Comparison of ENCODE assay signal across 30 cellular contexts in genomic region chr1:223478606-223479005, GRCh38.
"Had no signal": no experiment of that assay in that cellular context is flagged by ENCODE, and none has a peak within 500 bp of the region (broad histone marks: within the 10 kb centered on the region; RNA-seq: fewer than 3 reads in every experiment).

No MANE protein-coding gene starts in this region.

- H3K27ac ChIP-seq: brain microvascular endothelial cell, WERI-Rb-1 had no signal

- H3K27me3 ChIP-seq: brain microvascular endothelial cell had no signal

- H3K36me3 ChIP-seq: brain microvascular endothelial cell, WERI-Rb-1 had no signal

- H3K4me1 Mint-ChIP-seq: activated B cell treated with CpG ODN at 0.5 μM for 24 hours; activated CD4-positive, alpha-beta T cell treated with anti-CD3 and anti-CD28 coated beads for 36 hours; activated CD4-positive, alpha-beta T cell treated with anti-CD3 and anti-CD28 coated beads, Interleukin-2, amount 10 ng/mL, durations not matched to agents 24 days and 14 days had no signal

- H3K4me3 Mint-ChIP-seq: activated B cell treated with CpG ODN at 0.5 μM for 24 hours; activated CD4-positive, alpha-beta memory T cell treated with anti-CD3 and anti-CD28 coated beads for 36 hours; activated CD4-positive, alpha-beta T cell treated with anti-CD3 and anti-CD28 coated beads for 36 hours; activated CD4-positive, alpha-beta T cell treated with anti-CD3 and anti-CD28 coated beads, Interleukin-2, amount 10 ng/mL, durations not matched to agents 24 days and 14 days; activated CD8-positive, alpha-beta T cell treated with anti-CD3 and anti-CD28 coated beads, Interleukin-2, amount 10 ng/mL, durations not matched to agents 7 days and 5 days; activated naive CD8-positive, alpha-beta T cell; activated T-helper 17 cell treated with anti-CD3 and anti-CD28 coated beads, Interleukin-2, amount 50 U/mL, for 72 hours; T-helper 17 cell; T-helper 2 cell treated with Interferon-gamma antibody and Interleukin-4, amounts not matched to agents 5 μg/mL and 100 μg/mL, for 36 hours had no signal

- H3K36me3 Mint-ChIP-seq: activated CD4-positive, alpha-beta memory T cell treated with anti-CD3 and anti-CD28 coated beads for 36 hours; activated naive CD8-positive, alpha-beta T cell had no signal

- ATAC-seq: activated CD4-positive, alpha-beta T cell treated with anti-CD3 and anti-CD28 coated beads for 36 hours; activated CD4-positive, CD25-positive, alpha-beta regulatory T cell treated with anti-CD3 and anti-CD28 coated beads, Interleukin-2, amount 50 U/mL, for 24 hours; activated CD8-positive, alpha-beta T cell treated with anti-CD3 and anti-CD28 coated beads, Interleukin-2, amount 10 ng/mL, durations not matched to agents 7 days and 5 days; activated T-cell treated with anti-CD3 and anti-CD28 coated beads, Interleukin-2, amount 50 U/mL, for 4 hours; activated T-helper 17 cell treated with anti-CD3 and anti-CD28 coated beads, Interleukin-2, amount 50 U/mL, for 72 hours; esophagus mucosa; T-helper 17 cell had no signal

- DNase-seq: activated B cell treated with CpG ODN at 0.5 μM for 24 hours; activated CD4-positive, alpha-beta memory T cell treated with anti-CD3 and anti-CD28 coated beads for 36 hours; activated CD4-positive, alpha-beta T cell treated with anti-CD3 and anti-CD28 coated beads for 36 hours; activated CD4-positive, alpha-beta T cell treated with anti-CD3 and anti-CD28 coated beads, Interleukin-2, amount 10 ng/mL, durations not matched to agents 24 days and 14 days; activated CD8-positive, alpha-beta T cell treated with anti-CD3 and anti-CD28 coated beads, Interleukin-2, amount 10 ng/mL, durations not matched to agents 7 days and 5 days; activated effector memory CD4-positive, alpha-beta T cell treated with Interleukin-2 at 50 U/mL for 16 hours; activated gamma-delta T cell treated with Interleukin-2 at 50 U/mL for 16 hours; activated naive CD4-positive, alpha-beta T cell treated with anti-CD3 and anti-CD28 coated beads, Interleukin-2, amount 50 U/mL, for 16 hours; activated naive CD4-positive, alpha-beta T cell treated with Interleukin-2 at 50 U/mL for 16 hours; activated T-cell treated with anti-CD3 and anti-CD28 coated beads, Interleukin-2, amount 50 U/mL, for 4 hours; amniotic stem cell; anterior cingulate cortex; brain microvascular endothelial cell; caudate nucleus; effector CD8-positive, alpha-beta T cell; foreskin fibroblast; head of caudate nucleus; T-helper 1 cell; T-helper 17 cell; T1000; WERI-Rb-1 had no signal

- H3K27ac Mint-ChIP-seq: activated B cell treated with CpG ODN at 0.5 μM for 24 hours; activated CD4-positive, alpha-beta memory T cell treated with anti-CD3 and anti-CD28 coated beads for 36 hours; activated CD4-positive, alpha-beta T cell treated with anti-CD3 and anti-CD28 coated beads for 36 hours; activated CD4-positive, alpha-beta T cell treated with anti-CD3 and anti-CD28 coated beads, Interleukin-2, amount 10 ng/mL, durations not matched to agents 24 days and 14 days; activated CD8-positive, alpha-beta T cell treated with anti-CD3 and anti-CD28 coated beads, Interleukin-2, amount 10 ng/mL, durations not matched to agents 7 days and 5 days; activated naive CD8-positive, alpha-beta T cell; activated T-helper 17 cell treated with anti-CD3 and anti-CD28 coated beads, Interleukin-2, amount 50 U/mL, for 72 hours; T-helper 17 cell; T-helper 2 cell treated with Interferon-gamma antibody and Interleukin-4, amounts not matched to agents 5 μg/mL and 100 μg/mL, for 36 hours had no signal

- H3K9me3 Mint-ChIP-seq: activated CD4-positive, alpha-beta T cell treated with anti-CD3 and anti-CD28 coated beads, Interleukin-2, amount 10 ng/mL, durations not matched to agents 24 days and 14 days; activated T-cell treated with anti-CD3 and anti-CD28 coated beads, Interleukin-2, amount 50 U/mL, for 4 hours; activated T-helper 17 cell treated with anti-CD3 and anti-CD28 coated beads, Interleukin-2, amount 50 U/mL, for 72 hours; T-helper 2 cell treated with Interferon-gamma antibody and Interleukin-4, amounts not matched to agents 5 μg/mL and 100 μg/mL, for 36 hours had no signal

- FAIRE-seq: astrocyte, bronchial epithelial cell, colon, frontal cortex had no signal
